ENCODE assay signal across 30 cellular contexts in the genomic region with DNA sequence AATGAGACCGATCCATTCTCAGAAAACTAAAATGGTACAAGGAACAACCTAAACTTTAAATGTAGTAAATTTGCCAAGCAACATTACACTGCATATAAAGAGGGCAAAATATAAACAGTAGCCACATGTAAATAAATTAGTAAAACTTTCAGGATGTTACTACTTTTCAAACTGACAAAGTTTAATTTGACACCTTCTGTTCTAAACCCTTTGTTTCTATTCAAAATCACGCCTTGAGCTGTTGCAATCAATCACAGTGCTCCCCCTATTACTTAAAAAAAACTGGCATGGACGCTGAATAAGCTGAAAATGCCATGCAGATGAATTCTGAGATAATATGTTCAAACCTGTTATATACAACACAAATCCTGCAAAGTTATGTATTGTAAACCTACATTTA.
A peak's percentile ranks its signal among the peaks of the same experiment; 100 is the strongest.
DNase-seq lines count a peak whose midpoint lies in the region; ATAC-seq lines count a peak whose summit lies in the region.
"Had no signal": no experiment of that assay in that cellular context is flagged by ENCODE, and none has a peak within 500 bp of the region (broad histone marks: within the 10 kb centered on the region; RNA-seq: fewer than 3 reads in every experiment).

No MANE protein-coding gene starts in this region.

- H3K9ac ChIP-seq in HUES64 (ENCODE audit: low read depth, low read length) (no peak overlapping the region), neuronal stem cell (ENCODE audit: low read depth, low read length, poor library complexity) (no peak overlapping the region)

- H2BK120ac ChIP-seq in neuronal stem cell (ENCODE audit: low read depth, low read length) = no peak overlapping the region

- H3K4me1 ChIP-seq in HUES64 (ENCODE audit: insufficient read depth, low read length) = peaks cover 46% of the 10 kb centered on the region
- peaks cover 0 to 7% of the 10 kb centered on the region in 2 donors for H3K4me1 ChIP-seq in neuronal stem cell (ENCODE audit: control insufficient read depth in 2 of 2, insufficient read depth in 1 of 2, low read depth in 1 of 2, low read length in 2 of 2)
- H3K4me1 ChIP-seq: upper lobe of left lung had no signal

- peaks cover 21 to 60% of the 10 kb centered on the region in 2 donors for H3K36me3 Mint-ChIP-seq in activated T-cell treated with anti-CD3 and anti-CD28 coated beads, Interleukin-2, amount 50 U/mL, for 72 hours (ENCODE audit: insufficient read depth in 2 of 2)
- peaks cover 45% of the 10 kb centered on the region for H3K36me3 Mint-ChIP-seq in activated naive CD8-positive, alpha-beta T cell treated with anti-CD3 and anti-CD28 coated beads for 36 hours
- H3K36me3 Mint-ChIP-seq in naive thymus-derived CD8-positive, alpha-beta T cell = peaks cover 0 to 83% (median 39%) of the 10 kb centered on the region in 3 donors

- no peaks in the 10 kb centered on the region for H3K27me3 Mint-ChIP-seq in activated T-cell treated with anti-CD3 and anti-CD28 coated beads, Interleukin-2, amount 50 U/mL, for 72 hours (ENCODE audit: low read depth)
- H3K27me3 Mint-ChIP-seq in activated naive CD8-positive, alpha-beta T cell treated with anti-CD3 and anti-CD28 coated beads for 36 hours = no peaks in the 10 kb centered on the region
- no peaks in the 10 kb centered on the region for H3K27me3 Mint-ChIP-seq in naive thymus-derived CD8-positive, alpha-beta T cell
- H3K27me3 Mint-ChIP-seq: B cell; dendritic cell treated with granulocyte-macrophage colony-stimulating factor and Interleukin-4, amounts not matched to agents 40 ng/mL and 50 ng/mL, for 4 days had no signal

- H2AK5ac ChIP-seq in neuronal stem cell (ENCODE audit: low read depth, low read length) = no peak overlapping the region

- no peaks in the 10 kb centered on the region for H3K9me3 Mint-ChIP-seq in activated T-cell treated with anti-CD3 and anti-CD28 coated beads, Interleukin-2, amount 50 U/mL, for 72 hours
- peaks cover 3% of the 10 kb centered on the region for H3K9me3 Mint-ChIP-seq in activated naive CD8-positive, alpha-beta T cell treated with anti-CD3 and anti-CD28 coated beads for 36 hours
- no peaks in the 10 kb centered on the region for H3K9me3 Mint-ChIP-seq in naive thymus-derived CD8-positive, alpha-beta T cell
- H3K9me3 Mint-ChIP-seq: dendritic cell treated with granulocyte-macrophage colony-stimulating factor and Interleukin-4, amounts not matched to agents 40 ng/mL and 50 ng/mL, for 4 days; stimulated activated effector memory CD8-positive, alpha-beta T cell treated with anti-CD3 and anti-CD28 coated beads, Interleukin-12 subunit alpha, Interleukin-12 subunit beta, amount 100 ng/mL, for 72 hours had no signal

- no peak overlapping the region for H2BK15ac ChIP-seq in neuronal stem cell (ENCODE audit: low read length)

- WGBS in HUES64 = 75% methylated on average over 3 of the region's 3 CpGs
- no CpG with 5 or more reads among the region's 3 CpGs for WGBS in neuronal stem cell (ENCODE audit: extremely low coverage in 2 of 2, insufficient read length in 2 of 2, insufficient replicate concordance in 1 of 2), 2 donors

- H3K27ac Mint-ChIP-seq in activated T-cell treated with anti-CD3 and anti-CD28 coated beads, Interleukin-2, amount 50 U/mL, for 72 hours = peak overlapping the region; percentile 84
- peak overlapping the region; percentile 21 for H3K27ac Mint-ChIP-seq in activated naive CD8-positive, alpha-beta T cell treated with anti-CD3 and anti-CD28 coated beads for 36 hours
- peak overlapping the region; percentile 31 to 90 (median 61) for H3K27ac Mint-ChIP-seq in naive thymus-derived CD8-positive, alpha-beta T cell
- H3K27ac Mint-ChIP-seq: B cell; dendritic cell treated with granulocyte-macrophage colony-stimulating factor and Interleukin-4, amounts not matched to agents 40 ng/mL and 50 ng/mL, for 4 days had no signal

- H3K4me3 ChIP-seq in HUES64 (ENCODE audit: low read length) = no peak overlapping the region
- no peak overlapping the region for H3K4me3 ChIP-seq in neuronal stem cell (ENCODE audit: low read length in 2 of 2)
- H3K4me3 ChIP-seq: upper lobe of left lung had no signal

- no peak overlapping the region for H3K18ac ChIP-seq in neuronal stem cell (ENCODE audit: low read length)

- H4K8ac ChIP-seq in neuronal stem cell (ENCODE audit: low read depth, low read length) = no peak overlapping the region

- H3K27ac ChIP-seq in HUES64 (ENCODE audit: low read depth, low read length) (peak overlapping the region; percentile 16; the same call in 1 of the 2 replicates), neuronal stem cell (replicated peaks; ENCODE audit: low read length) (no peak overlapping the region)
- H3K27ac ChIP-seq: HL-60, upper lobe of left lung had no signal

- H3K9me3 ChIP-seq in HUES64 (ENCODE audit: insufficient read depth, low read depth, low read length) = no peaks in the 10 kb centered on the region
- H3K9me3 ChIP-seq in neuronal stem cell (replicated peaks in 1 of 2; ENCODE audit: control insufficient read depth in 2 of 2, insufficient read depth in 1 of 2, low read depth in 1 of 2, low read length in 2 of 2) = no peaks in the 10 kb centered on the region
- H3K9me3 ChIP-seq: upper lobe of left lung had no signal

- ATAC-seq in activated T-cell treated with anti-CD3 and anti-CD28 coated beads, Interleukin-2, amount 50 U/mL, for 72 hours (replicated peaks in 1 of 2) = no peak
- no peak for ATAC-seq in naive thymus-derived CD8-positive, alpha-beta T cell
- ATAC-seq: esophagus mucosa; HepG2; Panc1; stimulated activated effector memory CD8-positive, alpha-beta T cell treated with anti-CD3 and anti-CD28 coated beads, Interleukin-12 subunit alpha, Interleukin-12 subunit beta, amount 100 ng/mL, for 72 hours had no signal

- H2BK5ac ChIP-seq in neuronal stem cell (ENCODE audit: low read length) = no peak overlapping the region

- no peak overlapping the region for H3K4ac ChIP-seq in neuronal stem cell (ENCODE audit: low read length)

- peaks cover 3% of the 10 kb centered on the region; the same call in 1 of the 2 replicates for H3K36me3 ChIP-seq in HUES64 (ENCODE audit: insufficient read depth, low read length)
- peaks cover 0 to 2% of the 10 kb centered on the region in 2 donors for H3K36me3 ChIP-seq in neuronal stem cell (replicated peaks in 1 of 2; ENCODE audit: control insufficient read depth in 2 of 2, insufficient read depth in 2 of 2, low read length in 2 of 2)

- no peak overlapping the region for H3K23ac ChIP-seq in neuronal stem cell (ENCODE audit: low read depth, low read length, poor library complexity)

- no peak overlapping the region for H2AFZ ChIP-seq in neuronal stem cell (ENCODE audit: low read length)

- POLR2A ChIA-PET in naive thymus-derived CD8-positive, alpha-beta T cell (lab: Charles Lee) = no interaction called here

- peaks cover 79% of the 10 kb centered on the region for H3K4me1 Mint-ChIP-seq in activated T-cell treated with anti-CD3 and anti-CD28 coated beads, Interleukin-2, amount 50 U/mL, for 72 hours (ENCODE audit: low read depth)
- H3K4me1 Mint-ChIP-seq in activated naive CD8-positive, alpha-beta T cell treated with anti-CD3 and anti-CD28 coated beads for 36 hours = peaks cover 63% of the 10 kb centered on the region
- H3K4me1 Mint-ChIP-seq in naive thymus-derived CD8-positive, alpha-beta T cell = peaks cover 31 to 71% (median 69%) of the 10 kb centered on the region in 4 donors
- H3K4me1 Mint-ChIP-seq: B cell had no signal

- no peak overlapping the region for H3K4me2 ChIP-seq in neuronal stem cell (ENCODE audit: insufficient read depth, low read length, poor library complexity, severe bottlenecking)

- H3K27me3 ChIP-seq in HUES64 (ENCODE audit: insufficient read depth, low read length) (no peaks in the 10 kb centered on the region), neuronal stem cell (ENCODE audit: control insufficient read depth in 3 of 3, insufficient read depth in 3 of 3, low read depth in 1 of 3, low read length in 3 of 3) (no peaks in the 10 kb centered on the region)
- H3K27me3 ChIP-seq: upper lobe of left lung had no signal

- no peak overlapping the region for H2BK12ac ChIP-seq in neuronal stem cell (ENCODE audit: low read length)

- H3K14ac ChIP-seq in neuronal stem cell (ENCODE audit: low read length) = no peak overlapping the region

- peak overlapping the region in 1 of 2 donors; percentile 59 for H3K4me3 Mint-ChIP-seq in activated T-cell treated with anti-CD3 and anti-CD28 coated beads, Interleukin-2, amount 50 U/mL, for 72 hours
- no peak overlapping the region for H3K4me3 Mint-ChIP-seq in activated naive CD8-positive, alpha-beta T cell treated with anti-CD3 and anti-CD28 coated beads for 36 hours
- H3K4me3 Mint-ChIP-seq in naive thymus-derived CD8-positive, alpha-beta T cell = no peak overlapping the region
- H3K4me3 Mint-ChIP-seq: B cell; dendritic cell treated with granulocyte-macrophage colony-stimulating factor and Interleukin-4, amounts not matched to agents 40 ng/mL and 50 ng/mL, for 4 days; stimulated activated effector memory CD8-positive, alpha-beta T cell treated with anti-CD3 and anti-CD28 coated beads, Interleukin-12 subunit alpha, Interleukin-12 subunit beta, amount 100 ng/mL, for 72 hours had no signal

- H4K91ac ChIP-seq in neuronal stem cell (ENCODE audit: low read depth, low read length, poor library complexity) = no peak overlapping the region

- no peak for DNase-seq in activated T-cell treated with anti-CD3 and anti-CD28 coated beads, Interleukin-2, amount 50 U/mL, for 72 hours
- no peak for DNase-seq in activated T-cell treated with anti-CD3 and anti-CD28 coated beads, Interleukin-2, amount 50 U/mL, for 48 hours
- DNase-seq in activated naive CD8-positive, alpha-beta T cell treated with anti-CD3 and anti-CD28 coated beads for 36 hours = no peak
- no peak for DNase-seq in naive thymus-derived CD8-positive, alpha-beta T cell
- DNase-seq in DMS53 treated with DMSO at 0.1 percent for 48 hours (lab: John Stamatoyannopoulos, UW; ENCODE audit: unreplicated experiment) = no peak
- no peak for DNase-seq in neuronal stem cell (ENCODE audit: low spot score)
- no peak for DNase-seq in SHP77 treated with DMSO at 0.1 percent for 48 hours (lab: John Stamatoyannopoulos, UW)
- DNase-seq: ACHN; activated CD4-positive, alpha-beta T cell treated with anti-CD3 and anti-CD28 coated beads for 4 hours; activated effector memory CD4-positive, alpha-beta T cell treated with Interleukin-2 at 50 U/mL for 16 hours; central memory CD4-positive, alpha-beta T cell; H7; head of caudate nucleus; MM.1S; NCI-H1417; NCI-H2081; NCI-H2227 treated with DMSO at 0.1 percent for 48 hours; NCI-H526; Right ventricle myocardium superior; stimulated activated CD4-positive, alpha-beta T cell treated with anti-CD3 and anti-CD28 coated beads, Interleukin-15, amount 100 ng/mL, for 24 hours; T-helper 9 cell; upper lobe of left lung had no signal

- H3K79me1 ChIP-seq in neuronal stem cell (ENCODE audit: low read depth, low read length) = no peaks in the 10 kb centered on the region

Comparison
In these comparisons a context has a peak if more than half of its experiments do, and no peak if none do; other contexts are left out.
1. H3K27ac Mint-ChIP-seq: peak in every context shown above with its lines; median percentile 84 in activated T-cell treated with anti-CD3 and anti-CD28 coated beads, Interleukin-2, amount 50 U/mL, for 72 hours; 61 in naive thymus-derived CD8-positive, alpha-beta T cell; 21 in activated naive CD8-positive, alpha-beta T cell treated with anti-CD3 and anti-CD28 coated beads for 36 hours.